Comparison of ENCODE assay signal across 18 cellular contexts in the genomic region with DNA sequence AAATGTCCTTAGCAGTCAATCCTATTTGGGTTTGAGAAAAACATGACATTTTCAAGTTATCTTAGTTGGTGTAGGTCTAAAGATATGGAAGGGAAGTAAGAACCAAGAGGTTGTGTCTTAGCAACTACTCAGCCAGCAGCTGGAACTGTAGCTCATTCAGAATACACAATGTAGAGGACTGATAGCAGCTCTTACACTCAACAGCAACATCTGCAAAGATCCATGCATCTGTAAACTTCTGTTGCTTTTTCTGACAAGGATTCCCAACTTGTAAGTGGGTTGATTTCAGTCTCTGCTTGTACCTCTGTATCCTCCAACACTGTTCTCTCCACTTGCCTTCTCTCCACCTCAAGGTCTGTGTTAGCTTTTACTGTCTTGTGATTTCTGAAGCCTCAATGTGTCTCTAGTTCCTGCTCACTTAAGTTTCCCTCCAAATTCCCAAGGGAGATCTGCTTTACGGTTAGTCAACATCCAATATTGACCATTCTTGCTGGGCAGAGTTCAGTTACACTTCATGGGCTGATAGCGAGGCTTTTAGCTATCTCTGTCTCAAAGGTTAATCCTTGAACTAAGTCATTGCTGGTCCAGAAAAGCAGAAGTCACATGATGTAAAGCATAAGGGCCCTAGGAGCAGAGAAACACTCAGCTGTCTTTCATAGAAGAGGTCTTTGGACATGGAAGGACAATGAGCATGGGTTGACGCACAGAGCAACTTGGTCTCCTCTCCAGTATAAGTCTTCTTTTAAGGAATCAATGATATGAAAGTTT.
"Had no signal": no experiment of that assay in that cellular context is flagged by ENCODE, and none has a peak within 500 bp of the region (broad histone marks: within the 10 kb centered on the region; RNA-seq: fewer than 3 reads in every experiment).

No MANE protein-coding gene starts in this region.

- H3K4me3 Mint-ChIP-seq: activated naive CD8-positive, alpha-beta T cell treated with anti-CD3 and anti-CD28 coated beads, Interleukin-2, amount 50 U/mL, for 24 hours; activated T-helper 17 cell treated with anti-CD3 and anti-CD28 coated beads, Interleukin-2, amount 50 U/mL, for 72 hours; effector memory CD8-positive, alpha-beta T cell; immature natural killer cell; naive thymus-derived CD8-positive, alpha-beta T cell had no signal

- H3K27me3 Mint-ChIP-seq: activated naive CD8-positive, alpha-beta T cell treated with anti-CD3 and anti-CD28 coated beads, Interleukin-2, amount 50 U/mL, for 24 hours; effector memory CD8-positive, alpha-beta T cell had no signal

- ATAC-seq: activated naive CD8-positive, alpha-beta T cell treated with anti-CD3 and anti-CD28 coated beads, Interleukin-2, amount 50 U/mL, for 24 hours; activated T-helper 17 cell treated with anti-CD3 and anti-CD28 coated beads, Interleukin-2, amount 50 U/mL, for 72 hours; effector memory CD8-positive, alpha-beta T cell; naive thymus-derived CD8-positive, alpha-beta T cell had no signal

- H3K27me3 ChIP-seq: pancreas, tibial artery, uterus had no signal

- H3K4me1 ChIP-seq: pancreas, tibial artery, uterus had no signal

- H3K9me3 Mint-ChIP-seq: activated naive CD8-positive, alpha-beta T cell treated with anti-CD3 and anti-CD28 coated beads, Interleukin-2, amount 50 U/mL, for 24 hours; activated T-helper 17 cell treated with anti-CD3 and anti-CD28 coated beads, Interleukin-2, amount 50 U/mL, for 72 hours had no signal

- H3K9me3 ChIP-seq: pancreas, tibial artery, uterus had no signal

- H3K27ac ChIP-seq: pancreas, tibial artery, uterus had no signal

- H3K36me3 Mint-ChIP-seq: immature natural killer cell; naive thymus-derived CD8-positive, alpha-beta T cell had no signal

- H3K27ac Mint-ChIP-seq: activated naive CD8-positive, alpha-beta T cell treated with anti-CD3 and anti-CD28 coated beads, Interleukin-2, amount 50 U/mL, for 24 hours; activated T-helper 17 cell treated with anti-CD3 and anti-CD28 coated beads, Interleukin-2, amount 50 U/mL, for 72 hours; effector memory CD8-positive, alpha-beta T cell; immature natural killer cell; naive thymus-derived CD8-positive, alpha-beta T cell had no signal

- H3K36me3 ChIP-seq: pancreas, tibial artery, uterus had no signal

- H3K4me3 ChIP-seq: lung, pancreas, tibial artery, uterus had no signal

- H3K4me1 Mint-ChIP-seq: activated naive CD8-positive, alpha-beta T cell treated with anti-CD3 and anti-CD28 coated beads, Interleukin-2, amount 50 U/mL, for 24 hours; activated T-helper 17 cell treated with anti-CD3 and anti-CD28 coated beads, Interleukin-2, amount 50 U/mL, for 72 hours; immature natural killer cell; naive thymus-derived CD8-positive, alpha-beta T cell had no signal

- DNase-seq: activated CD4-positive, alpha-beta T cell treated with anti-CD3 and anti-CD28 coated beads, Interleukin-2, amount 50 U/mL, for 48 hours; activated CD4-positive, CD25-positive, alpha-beta regulatory T cell treated with anti-CD3 and anti-CD28 coated beads, Interleukin-2, amount 50 U/mL, for 72 hours; activated naive CD4-positive, alpha-beta T cell treated with Interleukin-2 at 50 U/mL for 16 hours; activated naive CD8-positive, alpha-beta T cell treated with anti-CD3 and anti-CD28 coated beads, Interleukin-2, amount 50 U/mL, for 24 hours; aorta; dermis blood vessel endothelial cell; effector memory CD8-positive, alpha-beta T cell; foreskin melanocyte; head of caudate nucleus; immature natural killer cell; naive thymus-derived CD8-positive, alpha-beta T cell; stimulated activated CD4-positive, alpha-beta T cell treated with anti-CD3 and anti-CD28 coated beads, Interleukin-12 subunit alpha, Interleukin-12 subunit beta, amount 100 ng/mL, for 4 hours; stimulated activated CD4-positive, alpha-beta T cell treated with anti-CD3 and anti-CD28 coated beads, Interleukin-2, amount 100 ng/mL, for 24 hours; tibial artery; uterus had no signal
